7 cellular contexts compared by ENCODE assay signal in the genomic region with DNA sequence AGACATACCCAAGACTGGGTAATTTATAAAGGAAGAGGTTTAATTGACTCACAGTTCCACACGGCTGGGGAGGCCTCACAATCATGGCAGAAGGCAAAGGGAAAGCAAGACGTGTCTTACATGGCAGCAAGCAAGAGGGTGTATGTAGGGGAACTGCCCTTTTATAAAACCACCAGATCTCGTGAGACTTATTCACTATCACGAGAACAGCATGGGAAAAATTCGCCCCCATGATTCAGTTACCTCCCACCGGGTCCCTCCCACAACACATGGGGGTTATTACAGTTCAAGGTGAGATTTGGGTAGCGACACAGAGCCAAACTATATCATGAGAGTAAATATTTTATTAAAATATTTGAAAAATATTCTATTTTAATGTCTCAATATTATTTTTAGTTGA. TPM values are rescaled to one million over a fixed set of nuclear protein-coding genes. Genes with fewer than 3 reads are reported as not detected.
"Had no signal": no experiment of that assay in that cellular context is flagged by ENCODE, and none has a peak within 500 bp of the region (broad histone marks: within the 10 kb centered on the region; RNA-seq: fewer than 3 reads in every experiment).

No MANE protein-coding gene starts in this region.

RNA-seq across cellular contexts. Expression of gene SERPINA10, which starts 24.5 kb away (rescaled TPM):
- total RNA-seq: LHCN-M2, NCI-H460, OCI-LY7, PC-9, Right ventricle myocardium inferior, RPMI7951, SJSA1 had no signal

RNA-seq across cellular contexts. Expression of gene SERPINA6, which starts 54.6 kb away (rescaled TPM):
- total RNA-seq: LHCN-M2, NCI-H460, OCI-LY7, PC-9, Right ventricle myocardium inferior, SJSA1 had no signal
